Comparison of ENCODE assay signal across 8 cellular contexts in genomic region chr3:184314700-184315505, GRCh38. TPM values are rescaled to one million over a fixed set of nuclear protein-coding genes. Genes with fewer than 3 reads are reported as not detected.
DNase-seq lines count a peak whose midpoint lies in the region; ATAC-seq and TF ChIP-seq lines count a peak whose summit lies in the region.

No MANE protein-coding gene starts in this region.

- peaks cover 19% of the 10 kb centered on the region for H3K4me1 ChIP-seq in OCI-LY3 (ENCODE audit: low read length)
- peaks cover 0 to 50% (median 31%) of the 10 kb centered on the region in 4 donors for H3K4me1 ChIP-seq in tibial nerve

- no peaks in the 10 kb centered on the region for H3K9me2 ChIP-seq in neural cell (ENCODE audit: insufficient read depth, low read length)

- TF ChIP-seq POLR2A in tibial nerve (IDR thresholded peaks at IDR 0.05) = peak; percentile 6 to 83

- peaks cover 47% of the 10 kb centered on the region for H4K20me1 ChIP-seq in OCI-LY3 (ENCODE audit: insufficient read depth, low read length)
- H4K20me1 ChIP-seq in neural cell (ENCODE audit: insufficient read depth) = no peaks in the 10 kb centered on the region

- peak overlapping the region; percentile 90 for H3K4me3 ChIP-seq in AG10803 (ENCODE audit: low read length)
- peak overlapping the region; percentile 98 for H3K4me3 ChIP-seq in OCI-LY3 (ENCODE audit: low read length)
- peak overlapping the region; percentile 89 for H3K4me3 ChIP-seq in fibroblast of the aortic adventitia (ENCODE audit: low read depth, low read length)
- H3K4me3 ChIP-seq in neural cell (ENCODE audit: low read length) = peak overlapping the region; percentile 87
- peak overlapping the region; percentile 48 to 98 (median 88) for H3K4me3 ChIP-seq in tibial nerve

- no peaks in the 10 kb centered on the region for H3F3A ChIP-seq in neural cell (ENCODE audit: insufficient read depth, low read length, poor library complexity, severe bottlenecking)

- no peak for TF ChIP-seq CTCF in AG10803 (conservative IDR thresholded peaks at IDR 0.05; ENCODE audit: low read length)
- no peak for TF ChIP-seq CTCF in OCI-LY3 (IDR thresholded peaks at IDR 0.05; ENCODE audit: low read depth, low read length)
- no peak for TF ChIP-seq CTCF in fibroblast of the aortic adventitia (IDR thresholded peaks at IDR 0.05; ENCODE audit: insufficient read depth, low read length)
- TF ChIP-seq CTCF in neural cell (IDR thresholded peaks at IDR 0.05; ENCODE audit: poor library complexity, severe bottlenecking) = no peak
- no peak for TF ChIP-seq CTCF in tibial nerve (IDR thresholded peaks at IDR 0.05)

- H3K9ac ChIP-seq in OCI-LY3 (ENCODE audit: low read length) (peak overlapping the region; percentile 96), neural cell (ENCODE audit: low read length) (peak overlapping the region; percentile 81)

- H3K36me3 ChIP-seq in OCI-LY3 (replicated peaks; ENCODE audit: low read depth, low read length) = peaks cover 42% of the 10 kb centered on the region
- no peaks in the 10 kb centered on the region for H3K36me3 ChIP-seq in neural cell (ENCODE audit: insufficient read depth, low read length)
- H3K36me3 ChIP-seq in tibial nerve = peaks cover 0 to 22% (median 0%) of the 10 kb centered on the region in 3 donors

- no peak overlapping the region for H2AFZ ChIP-seq in OCI-LY3 (ENCODE audit: low read depth, low read length)
- no peak overlapping the region for H2AFZ ChIP-seq in neural cell (ENCODE audit: low read depth, low read length)

- no peak for TF ChIP-seq EP300 in neural cell (conservative IDR thresholded peaks at IDR 0.05; ENCODE audit: poor library complexity, severe bottlenecking)
- peak in 1 of 2 donors; percentile 72 for TF ChIP-seq EP300 in tibial nerve (IDR thresholded peaks at IDR 0.05)

- no peak for TF ChIP-seq RAD21 in neural cell (conservative IDR thresholded peaks at IDR 0.05)

- peaks cover 54% of the 10 kb centered on the region for H3K79me2 ChIP-seq in OCI-LY3 (ENCODE audit: low read length)
- peaks cover 35% of the 10 kb centered on the region for H3K79me2 ChIP-seq in neural cell (replicated peaks; ENCODE audit: insufficient read depth, low read length)

- H3K9me3 ChIP-seq in OCI-LY3 (ENCODE audit: insufficient read depth, low read length) (no peaks in the 10 kb centered on the region), neural cell (ENCODE audit: low read length) (no peaks in the 10 kb centered on the region), tibial nerve (no peaks in the 10 kb centered on the region)

- peak; percentile 86 for DNase-seq in AG10803 (ENCODE audit: low read depth)
- DNase-seq in activated T-helper 9 cell treated with anti-CD3 and anti-CD28 coated beads, Interleukin-2, amount 50 U/mL, for 16 hours (ENCODE audit: low read depth) = peak; percentile 64
- peak; percentile 81 for DNase-seq in fibroblast of the aortic adventitia (ENCODE audit: low read depth)
- DNase-seq in tibial nerve (ENCODE audit: low spot score in 2 of 2) = peak; percentile 70 to 79

- H3K4me2 ChIP-seq in OCI-LY3 (ENCODE audit: low read length) (peak overlapping the region; percentile 88), neural cell (ENCODE audit: low read length) (peak overlapping the region; percentile 89)

- no peaks in the 10 kb centered on the region for H3K27me3 ChIP-seq in OCI-LY3 (ENCODE audit: low read depth, low read length)
- H3K27me3 ChIP-seq in neural cell (ENCODE audit: insufficient read depth, low read depth, low read length) = no peaks in the 10 kb centered on the region
- no peaks in the 10 kb centered on the region for H3K27me3 ChIP-seq in tibial nerve

- ATAC-seq in GM18873 (IDR thresholded peaks at IDR 0.05; ENCODE audit: low FRiP score, unreplicated experiment) (peak; percentile 20), HG03097 (IDR thresholded peaks at IDR 0.05; ENCODE audit: low FRiP score, unreplicated experiment) (peak; percentile 33)

- peak overlapping the region; percentile 69 for H3K27ac ChIP-seq in OCI-LY3 (ENCODE audit: low read length)
- peak overlapping the region; percentile 62 for H3K27ac ChIP-seq in neural cell (ENCODE audit: low read length)
- peak overlapping the region; percentile 84 to 99 (median 97) for H3K27ac ChIP-seq in tibial nerve

- WGBS in tibial nerve, 2 donors = 0% methylated on average over 12 to 23 of the region's 86 CpGs

TF ChIP-seq in neural cell, 6 proteins besides CTCF, POLR2A, EP300 and RAD21:
- TF ChIP-seq TAF1 (IDR thresholded peaks at IDR 0.05; ENCODE audit: low read depth) (no peak), MXI1 (conservative IDR thresholded peaks at IDR 0.05; ENCODE audit: poor library complexity, severe bottlenecking) (peak; percentile 68)
- TF ChIP-seq, protein P1, sequence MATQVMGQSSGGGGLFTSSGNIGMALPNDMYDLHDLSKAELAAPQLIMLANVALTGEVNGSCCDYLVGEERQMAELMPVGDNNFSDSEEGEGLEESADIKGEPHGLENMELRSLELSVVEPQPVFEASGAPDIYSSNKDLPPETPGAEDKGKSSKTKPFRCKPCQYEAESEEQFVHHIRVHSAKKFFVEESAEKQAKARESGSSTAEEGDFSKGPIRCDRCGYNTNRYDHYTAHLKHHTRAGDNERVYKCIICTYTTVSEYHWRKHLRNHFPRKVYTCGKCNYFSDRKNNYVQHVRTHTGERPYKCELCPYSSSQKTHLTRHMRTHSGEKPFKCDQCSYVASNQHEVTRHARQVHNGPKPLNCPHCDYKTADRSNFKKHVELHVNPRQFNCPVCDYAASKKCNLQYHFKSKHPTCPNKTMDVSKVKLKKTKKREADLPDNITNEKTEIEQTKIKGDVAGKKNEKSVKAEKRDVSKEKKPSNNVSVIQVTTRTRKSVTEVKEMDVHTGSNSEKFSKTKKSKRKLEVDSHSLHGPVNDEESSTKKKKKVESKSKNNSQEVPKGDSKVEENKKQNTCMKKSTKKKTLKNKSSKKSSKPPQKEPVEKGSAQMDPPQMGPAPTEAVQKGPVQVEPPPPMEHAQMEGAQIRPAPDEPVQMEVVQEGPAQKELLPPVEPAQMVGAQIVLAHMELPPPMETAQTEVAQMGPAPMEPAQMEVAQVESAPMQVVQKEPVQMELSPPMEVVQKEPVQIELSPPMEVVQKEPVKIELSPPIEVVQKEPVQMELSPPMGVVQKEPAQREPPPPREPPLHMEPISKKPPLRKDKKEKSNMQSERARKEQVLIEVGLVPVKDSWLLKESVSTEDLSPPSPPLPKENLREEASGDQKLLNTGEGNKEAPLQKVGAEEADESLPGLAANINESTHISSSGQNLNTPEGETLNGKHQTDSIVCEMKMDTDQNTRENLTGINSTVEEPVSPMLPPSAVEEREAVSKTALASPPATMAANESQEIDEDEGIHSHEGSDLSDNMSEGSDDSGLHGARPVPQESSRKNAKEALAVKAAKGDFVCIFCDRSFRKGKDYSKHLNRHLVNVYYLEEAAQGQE (IDR thresholded peaks at IDR 0.05; ENCODE audit: borderline replicate concordance) = peak; percentile 25
TF ChIP-seq in neural cell: peak in this region for 2.

RNA-seq across cellular contexts. Expression of gene EIF4G1, which starts 0.5 kb away (rescaled TPM):
- total RNA-seq in fibroblast of the aortic adventitia (ENCODE audit: low replicate concordance) (234 and 292 TPM in 2 replicates), tibial nerve (100 to 1,000 TPM; 173 to 248 (median 192) TPM)
- 66.9 and 80.0 TPM in 2 replicates for polyA plus RNA-seq in neural cell
- 90.1 and 101 TPM in 2 replicates for polyA minus RNA-seq in neural cell

RNA-seq across cellular contexts. Expression of gene PSMD2, which starts 15.9 kb away (rescaled TPM):
- total RNA-seq in fibroblast of the aortic adventitia (ENCODE audit: low replicate concordance) (129 and 333 TPM in 2 replicates), tibial nerve (100 to 1,000 TPM; 122 to 226 (median 152) TPM)
- polyA plus RNA-seq in neural cell = 319 and 363 TPM in 2 replicates
- polyA minus RNA-seq in neural cell = 411 and 429 TPM in 2 replicates

RNA-seq across cellular contexts. Expression of gene FAM131A, which starts 22.5 kb away (rescaled TPM):
- 14.0 and 19.1 TPM in 2 replicates for total RNA-seq in fibroblast of the aortic adventitia (ENCODE audit: low replicate concordance)
- polyA plus RNA-seq in neural cell = 141 and 154 TPM in 2 replicates
- polyA minus RNA-seq in neural cell = 103 and 117 TPM in 2 replicates
- total RNA-seq in tibial nerve = 10 to 100 TPM; 35.0 to 45.3 (median 39.6) TPM

RNA-seq across cellular contexts. Expression of gene ECE2, which starts 39.1 kb away (rescaled TPM):
- total RNA-seq in fibroblast of the aortic adventitia (ENCODE audit: low replicate concordance) = not detected in 2 replicates
- 0.22 and 0.42 TPM in 2 replicates for polyA plus RNA-seq in neural cell
- polyA minus RNA-seq in neural cell = not detected in 2 replicates
- total RNA-seq in tibial nerve = not detected

RNA-seq across cellular contexts. Expression of gene CLCN2, which starts 46.5 kb away (rescaled TPM):
- total RNA-seq in fibroblast of the aortic adventitia (ENCODE audit: low replicate concordance) (5.9 and 6.2 TPM in 2 replicates), tibial nerve (10 to 100 TPM; 51.3 to 86.3 (median 54.9) TPM)
- 13.4 and 14.0 TPM in 2 replicates for polyA plus RNA-seq in neural cell
- 16.1 and 17.4 TPM in 2 replicates for polyA minus RNA-seq in neural cell

Comparison
In these comparisons a context has a peak if more than half of its experiments do, and no peak if none do; other contexts are left out.
1. Peak in every context shown above with its lines: DNase-seq, ATAC-seq, H3K4me3 ChIP-seq and H3K27ac ChIP-seq.